Comparison of ENCODE assay signal across 8 cellular contexts in genomic region chr9:95508968-95509850, GRCh38. TPM values are rescaled to one million over a fixed set of nuclear protein-coding genes. Genes with fewer than 3 reads are reported as not detected.
DNase-seq lines count a peak whose midpoint lies in the region; ATAC-seq and TF ChIP-seq lines count a peak whose summit lies in the region.

No MANE protein-coding gene starts in this region.

- H3K4me3 ChIP-seq in NB4 (ENCODE audit: low read depth, low read length) (peak overlapping the region; percentile 68), SK-N-MC (peak overlapping the region; percentile 98), adrenal gland (peak overlapping the region in 2 of 4 donors; percentile 77 to 95), heart left ventricle (peak overlapping the region; percentile 66 to 96 (median 76)), osteoblast (ENCODE audit: insufficient read depth, low read length) (peak overlapping the region; percentile 95)

- H3K27ac ChIP-seq in SK-N-MC (peak overlapping the region; percentile 87), adrenal gland (peak overlapping the region in 4 of 5 donors; percentile 26 to 90 (median 78)), heart left ventricle (peak overlapping the region; percentile 88 to 99 (median 92)), osteoblast (ENCODE audit: low read depth, low read length) (peak overlapping the region; percentile 89)

- WGBS in adrenal gland, 4 donors, result 1 to 2% (median 1%) methylated on average over 33 to 48 of the region's 48 CpGs
- WGBS in heart left ventricle, 4 donors, result 0% methylated on average over 48 of the region's 48 CpGs

- no peak for TF ChIP-seq POLR2A in NB4 (IDR thresholded peaks at IDR 0.05; ENCODE audit: extremely low read depth, insufficient read length)
- TF ChIP-seq POLR2A in adrenal gland (IDR thresholded peaks at IDR 0.05), result no peak
- TF ChIP-seq POLR2A in heart left ventricle (IDR thresholded peaks at IDR 0.05), result no peak

- H3K36me3 ChIP-seq in SK-N-MC (ENCODE audit: insufficient read depth, low read length) (no peaks in the 10 kb centered on the region), adrenal gland (replicated peaks in 1 of 2) (no peaks in the 10 kb centered on the region), heart left ventricle (no peaks in the 10 kb centered on the region), osteoblast (ENCODE audit: insufficient read depth, low read length) (no peaks in the 10 kb centered on the region)

- TF ChIP-seq CTCF in NB4 (IDR thresholded peaks at IDR 0.05; ENCODE audit: low read depth, low read length) (no peak), adrenal gland (IDR thresholded peaks at IDR 0.05) (no peak), heart left ventricle (IDR thresholded peaks at IDR 0.05) (no peak), osteoblast (IDR thresholded peaks at IDR 0.05; ENCODE audit: extremely low read depth, low read depth, low read length) (no peak)

- intact Hi-C loops in adrenal gland (cut with DNase I), result loop anchor here (5.0 to 10.0 kb wide), 2 partner anchors 192 to 194 kb away; partner anchors contain the start of gene FANCC (in 2 of the 2)
- intact Hi-C loops in heart left ventricle (cut with DNase I), result loop anchor here in 8 of 10 donors (5.0 to 10.0 kb wide), 6 partner anchors 47 to 708 kb away; partner anchors contain the start of genes FANCC (in 5 of the 8) and ERCC6L2 (in 4 of the 8)

- H3K9me3 ChIP-seq in SK-N-MC (ENCODE audit: low read depth, low read length) (no peaks in the 10 kb centered on the region), adrenal gland (replicated peaks in 1 of 3) (no peaks in the 10 kb centered on the region), heart left ventricle (no peaks in the 10 kb centered on the region), osteoblast (ENCODE audit: low read depth, low read length) (no peaks in the 10 kb centered on the region)

- H4K20me1 ChIP-seq in osteoblast (ENCODE audit: insufficient read depth, low read length), result no peaks in the 10 kb centered on the region

- peak; percentile 80 for DNase-seq in DMS79 treated with DMSO at 0.1 percent for 48 hours (lab: John Stamatoyannopoulos, UW)
- peak; percentile 96 for DNase-seq in H4 (ENCODE audit: low spot score)
- DNase-seq in NB4 (ENCODE audit: low read depth), result peak; percentile 78
- peak; percentile 86 for DNase-seq in SK-N-MC (ENCODE audit: low read depth, low spot score)
- peak; percentile 81 to 92 (median 85) for DNase-seq in adrenal gland
- DNase-seq in heart left ventricle, result peak; percentile 84 to 89 (median 86)
- DNase-seq in osteoblast (ENCODE audit: insufficient read length, low spot score, missing footprints), result peak; percentile 96
- DNase-seq in cortex of kidney (lab: John Stamatoyannopoulos, UW), result no peak

- H3K4me1 ChIP-seq in adrenal gland (replicated peaks in 1 of 2), result peaks cover 9 to 12% of the 10 kb centered on the region in 2 donors
- peaks cover 0 to 42% (median 15%) of the 10 kb centered on the region in 12 donors for H3K4me1 ChIP-seq in heart left ventricle
- peaks cover 25% of the 10 kb centered on the region for H3K4me1 ChIP-seq in osteoblast (ENCODE audit: insufficient read depth, low read length)

- H3K27me3 ChIP-seq in adrenal gland (no peaks in the 10 kb centered on the region), heart left ventricle (peaks cover 0 to 50% (median 0%) of the 10 kb centered on the region in 9 donors), osteoblast (ENCODE audit: insufficient read depth, low read length) (no peaks in the 10 kb centered on the region)

- peak overlapping the region; percentile 98 for H3K4me2 ChIP-seq in osteoblast (ENCODE audit: insufficient read depth, low read length)

- peak; percentile 32 to 59 (median 36) for ATAC-seq in heart left ventricle

- H3K79me2 ChIP-seq in osteoblast (ENCODE audit: insufficient read depth, low read length), result no peaks in the 10 kb centered on the region

- H2AFZ ChIP-seq in osteoblast (ENCODE audit: low read length), result peak overlapping the region; percentile 95

- H3K9ac ChIP-seq in SK-N-MC (ENCODE audit: insufficient read length), result peak overlapping the region; percentile 81

RNA-seq across cellular contexts. Expression of gene PTCH1, which starts 7.6 kb away (rescaled TPM):
- total RNA-seq in H4 (2014; rRNA removed; shearing (Covaris generic)), result 7.5 and 12.3 TPM in 2 replicates
- total RNA-seq in adrenal gland (10 to 100 TPM in 6 of 8 donors, 1 to 10 TPM in 2; 5.7 to 29.8 (median 13.2) TPM), heart left ventricle (10 to 100 TPM in 2 of 9 donors, 1 to 10 TPM in 7; 2.9 to 15.2 (median 6.6) TPM), osteoblast (3.3 and 7.7 TPM in 2 replicates)
- polyA plus RNA-seq in adrenal gland (1 to 10 TPM; 2.5 to 6.8 (median 3.7) TPM), heart left ventricle (1 to 10 TPM; 2.2 to 3.8 TPM)
